In genomic region chr10:117188399-117188798, GRCh38 we compare ENCODE assay signal across 23 cellular contexts. TPM values are rescaled to one million over a fixed set of nuclear protein-coding genes. Genes with fewer than 3 reads are reported as not detected.
"Had no signal": no experiment of that assay in that cellular context is flagged by ENCODE, and none has a peak within 500 bp of the region (broad histone marks: within the 10 kb centered on the region; RNA-seq: fewer than 3 reads in every experiment).

No MANE protein-coding gene starts in this region.

- H3K4me1 ChIP-seq: colonic mucosa, gastroesophageal sphincter, heart left ventricle, tibial artery had no signal

- H3K27me3 ChIP-seq: colonic mucosa had no signal

- H3K27ac ChIP-seq: colonic mucosa, gastroesophageal sphincter, heart left ventricle, left lung, tibial artery had no signal

- H3K4me3 ChIP-seq: colonic mucosa, gastroesophageal sphincter, heart left ventricle, left lung, tibial artery had no signal

- DNase-seq: activated B cell treated with CpG ODN at 0.5 μM for 24 hours; activated CD4-positive, alpha-beta memory T cell treated with anti-CD3 and anti-CD28 coated beads for 36 hours; activated CD4-positive, alpha-beta T cell treated with anti-CD3 and anti-CD28 coated beads for 4 hours; activated gamma-delta T cell treated with Interleukin-2 at 50 U/mL for 16 hours; activated T-cell treated with anti-CD3 and anti-CD28 coated beads for 4 hours; central memory CD4-positive, alpha-beta T cell; colonic mucosa; erythroblast; heart left ventricle; kidney; left lung; retina; stimulated activated CD4-positive, alpha-beta T cell treated with anti-CD3 and anti-CD28 coated beads, Interleukin-2, amount 100 ng/mL, for 24 hours; stimulated activated naive CD4-positive, alpha-beta T cell treated with Interleukin-2 at 50 U/mL for 16 hours; tibial artery had no signal

- H3K9me3 ChIP-seq: colonic mucosa had no signal

- H3K36me3 ChIP-seq: colonic mucosa, gastroesophageal sphincter, heart left ventricle, left lung, tibial artery had no signal

RNA-seq across cellular contexts. Expression of gene KCNK18, which starts 8.9 kb away (rescaled TPM):
- total RNA-seq: activated B cell treated with CpG ODN at 0.5 μM for 24 hours; activated CD4-positive, alpha-beta memory T cell treated with anti-CD3 and anti-CD28 coated beads for 36 hours; activated T-helper 1 cell treated with anti-CD3 and anti-CD28 coated beads, Interleukin-12 subunit alpha, Interleukin-12 subunit beta, Interleukin-2, Interleukin-4 antibody, amounts not matched to agents 30 ng/mL and 10 ng/mL and 1 ng/mL, durations not matched to agents 14 hours and 24 hours and 36 hours; colonic mucosa; gastroesophageal sphincter; heart left ventricle; kidney; left lung; lung microvascular endothelial cell; mononuclear cell; omental fat pad; posterior vena cava; subcutaneous adipose tissue had no signal
- polyA plus RNA-seq: heart left ventricle, neural cell had no signal

RNA-seq across cellular contexts. Expression of gene VAX1, which starts 50.3 kb away (rescaled TPM):
- total RNA-seq: activated B cell treated with CpG ODN at 0.5 μM for 24 hours; activated CD4-positive, alpha-beta memory T cell treated with anti-CD3 and anti-CD28 coated beads for 36 hours; activated T-helper 1 cell treated with anti-CD3 and anti-CD28 coated beads, Interleukin-12 subunit alpha, Interleukin-12 subunit beta, Interleukin-2, Interleukin-4 antibody, amounts not matched to agents 30 ng/mL and 10 ng/mL and 1 ng/mL, durations not matched to agents 14 hours and 24 hours and 36 hours; colonic mucosa; gastroesophageal sphincter; heart left ventricle; kidney; left lung; lung microvascular endothelial cell; mononuclear cell; omental fat pad; posterior vena cava; subcutaneous adipose tissue had no signal
- polyA plus RNA-seq: heart left ventricle had no signal

RNA-seq across cellular contexts. Expression of gene SLC18A2, which starts 52.5 kb away (rescaled TPM):
- total RNA-seq: activated B cell treated with CpG ODN at 0.5 μM for 24 hours; activated CD4-positive, alpha-beta memory T cell treated with anti-CD3 and anti-CD28 coated beads for 36 hours; activated T-helper 1 cell treated with anti-CD3 and anti-CD28 coated beads, Interleukin-12 subunit alpha, Interleukin-12 subunit beta, Interleukin-2, Interleukin-4 antibody, amounts not matched to agents 30 ng/mL and 10 ng/mL and 1 ng/mL, durations not matched to agents 14 hours and 24 hours and 36 hours; lung microvascular endothelial cell had no signal
